In genomic region chr3:110457508-110457907, GRCh38 we compare ENCODE assay signal across 30 cellular contexts.
"Had no signal": no experiment of that assay in that cellular context is flagged by ENCODE, and none has a peak within 500 bp of the region (broad histone marks: within the 10 kb centered on the region; RNA-seq: fewer than 3 reads in every experiment).

No MANE protein-coding gene starts in this region.

- H3K9me3 ChIP-seq: Peyer's patch, SJSA1 had no signal

- H3K4me1 ChIP-seq: Peyer's patch, SJSA1 had no signal

- H3K4me3 ChIP-seq: cardiac muscle cell, MG63, Peyer's patch, SJSA1 had no signal

- H3K4me1 Mint-ChIP-seq: activated CD8-positive, alpha-beta memory T cell treated with anti-CD3 and anti-CD28 coated beads, Interleukin-2, amount 10 ng/mL, durations not matched to agents 7 days and 5 days; WTC11 had no signal

- ATAC-seq: activated CD8-positive, alpha-beta memory T cell treated with anti-CD3 and anti-CD28 coated beads, Interleukin-2, amount 10 ng/mL, durations not matched to agents 7 days and 5 days; SK-N-SH treated with all-trans-retinoic acid at 6 μM for 48 hours had no signal

- H3K27ac Mint-ChIP-seq: activated CD8-positive, alpha-beta memory T cell treated with anti-CD3 and anti-CD28 coated beads, Interleukin-2, amount 10 ng/mL, durations not matched to agents 7 days and 5 days; activated naive CD8-positive, alpha-beta T cell; activated T-cell treated with anti-CD3 and anti-CD28 coated beads, Interleukin-2, amount 50 U/mL, for 24 hours; activated T-helper 1 cell treated with anti-CD3 and anti-CD28 coated beads, Interleukin-12 subunit alpha, Interleukin-12 subunit beta, Interleukin-2, Interleukin-4 antibody, amounts not matched to agents 30 ng/mL and 10 ng/mL and 1 ng/mL, durations not matched to agents 14 hours and 24 hours and 36 hours; WTC11 had no signal

- DNase-seq: activated CD4-positive, alpha-beta T cell treated with anti-CD3 and anti-CD28 coated beads for 48 hours; activated CD4-positive, alpha-beta T cell treated with anti-CD3 and anti-CD28 coated beads, Interleukin-2, amount 50 U/mL, for 48 hours; activated CD4-positive, CD25-positive, alpha-beta regulatory T cell treated with anti-CD3 and anti-CD28 coated beads, Interleukin-2, amount 50 U/mL, for 72 hours; activated CD8-positive, alpha-beta memory T cell treated with anti-CD3 and anti-CD28 coated beads, Interleukin-2, amount 10 ng/mL, durations not matched to agents 7 days and 5 days; activated effector memory CD4-positive, alpha-beta T cell treated with Interleukin-2 at 50 U/mL for 16 hours; activated naive CD4-positive, alpha-beta T cell; activated T-cell treated with anti-CD3 and anti-CD28 coated beads, Interleukin-2, amount 50 U/mL, for 24 hours; amygdala; brain microvascular endothelial cell; MG63; MV-4-11; NCI-H1092 treated with DMSO at 0.1 percent for 48 hours; NCI-H1436; NCI-H1694 treated with DMSO at 0.1 percent for 48 hours; NCI-H2029 treated with DMSO at 0.1 percent for 48 hours; NCI-H345; NCI-H510A; NCI-H526 treated with DMSO at 0.1 percent for 48 hours; NCI-H82; NK-92 treated with Interleukin-12 subunit alpha and Interleukin-12 subunit beta, amount 100 ng/mL, for 24 hours; Peyer's patch; Right ventricle myocardium superior; SW 1271 had no signal

- H3K36me3 ChIP-seq: brain microvascular endothelial cell, cardiac muscle cell, MG63, Peyer's patch, SJSA1 had no signal

- H3K27me3 ChIP-seq: brain microvascular endothelial cell, cardiac muscle cell, MG63, Peyer's patch, SJSA1 had no signal

- H3K4me3 Mint-ChIP-seq: activated CD8-positive, alpha-beta memory T cell treated with anti-CD3 and anti-CD28 coated beads, Interleukin-2, amount 10 ng/mL, durations not matched to agents 7 days and 5 days; activated naive CD8-positive, alpha-beta T cell; activated T-cell treated with anti-CD3 and anti-CD28 coated beads, Interleukin-2, amount 50 U/mL, for 24 hours; activated T-helper 1 cell treated with anti-CD3 and anti-CD28 coated beads, Interleukin-12 subunit alpha, Interleukin-12 subunit beta, Interleukin-2, Interleukin-4 antibody, amounts not matched to agents 30 ng/mL and 10 ng/mL and 1 ng/mL, durations not matched to agents 14 hours and 24 hours and 36 hours; WTC11 had no signal

- H3K36me3 Mint-ChIP-seq: activated CD8-positive, alpha-beta memory T cell treated with anti-CD3 and anti-CD28 coated beads, Interleukin-2, amount 10 ng/mL, durations not matched to agents 7 days and 5 days; activated naive CD8-positive, alpha-beta T cell had no signal

- H3K9me3 Mint-ChIP-seq: activated T-helper 1 cell treated with anti-CD3 and anti-CD28 coated beads, Interleukin-12 subunit alpha, Interleukin-12 subunit beta, Interleukin-2, Interleukin-4 antibody, amounts not matched to agents 30 ng/mL and 10 ng/mL and 1 ng/mL, durations not matched to agents 14 hours and 24 hours and 36 hours had no signal

- H3K27ac ChIP-seq: brain microvascular endothelial cell, cardiac muscle cell, Peyer's patch, RWPE1, SJSA1 had no signal

- H3K27me3 Mint-ChIP-seq: activated CD8-positive, alpha-beta memory T cell treated with anti-CD3 and anti-CD28 coated beads, Interleukin-2, amount 10 ng/mL, durations not matched to agents 7 days and 5 days had no signal
